In the genomic region with DNA sequence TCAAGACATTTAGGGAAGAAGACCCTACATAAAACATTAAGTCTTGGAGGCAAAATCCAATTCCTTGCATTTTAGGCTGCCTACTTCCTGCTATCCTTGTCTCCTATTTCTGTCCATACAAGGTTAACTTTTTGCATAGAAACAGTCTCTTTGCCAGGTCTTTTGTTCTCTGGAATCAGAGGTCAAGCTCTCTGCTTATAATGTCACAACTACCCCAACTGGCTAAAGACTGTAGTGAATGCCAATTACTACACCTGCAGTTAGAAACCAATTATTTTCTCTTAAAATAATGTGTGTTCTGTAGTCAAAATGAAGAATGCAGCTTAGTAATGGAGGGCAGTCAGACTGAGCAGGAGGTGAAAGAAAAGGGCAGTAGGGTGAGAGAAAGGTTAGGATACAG, we compare ENCODE assay signal across 23 cellular contexts.
"Had no signal": no experiment of that assay in that cellular context is flagged by ENCODE, and none has a peak within 500 bp of the region (broad histone marks: within the 10 kb centered on the region; RNA-seq: fewer than 3 reads in every experiment).

No MANE protein-coding gene starts in this region.

- H3K4me1 Mint-ChIP-seq: naive thymus-derived CD8-positive, alpha-beta T cell; stimulated activated naive B cell treated with anti-CD40 and anti-IgM and Interleukin-4, amounts not matched to agents 10 μg/mL and 1 μg/mL and 100 μg/mL, for 72 hours had no signal

- H3K9me3 Mint-ChIP-seq: nephron progenitor cell; stimulated activated naive B cell treated with anti-CD40 and anti-IgM and Interleukin-4, amounts not matched to agents 10 μg/mL and 1 μg/mL and 100 μg/mL, for 72 hours had no signal

- H3K4me3 Mint-ChIP-seq: naive thymus-derived CD8-positive, alpha-beta T cell; nephron progenitor cell; stimulated activated naive B cell treated with anti-CD40 and anti-IgM and Interleukin-4, amounts not matched to agents 10 μg/mL and 1 μg/mL and 100 μg/mL, for 72 hours; stimulated activated naive CD8-positive, alpha-beta T cell treated with anti-CD3 and anti-CD28 coated beads, Interleukin-15, Interleukin-2, amounts not matched to agents 100 ng/mL and 50 ng/mL, for 24 hours had no signal

- H3K4me3 ChIP-seq: dorsolateral prefrontal cortex, esophagus muscularis mucosa, lower lobe of right lung, pancreas, prostate gland, sigmoid colon, thoracic aorta, tibial nerve, upper lobe of right lung, uterus had no signal

- H3K27me3 ChIP-seq: dorsolateral prefrontal cortex, esophagus muscularis mucosa, pancreas, sigmoid colon, tibial nerve, upper lobe of right lung, uterus had no signal

- DNase-seq: dorsolateral prefrontal cortex; effector CD4-positive, alpha-beta T cell; foreskin melanocyte; glutamatergic neuron; hypothalamus; left ventricle myocardium superior; lower lobe of right lung; naive thymus-derived CD8-positive, alpha-beta T cell; nephron progenitor cell; pancreas; right cardiac atrium; sigmoid colon; stimulated activated naive B cell treated with anti-CD40 and anti-IgM and Interleukin-4, amounts not matched to agents 10 μg/mL and 1 μg/mL and 100 μg/mL, for 72 hours; upper lobe of right lung; uterus had no signal

- H3K27ac ChIP-seq: dorsolateral prefrontal cortex, esophagus muscularis mucosa, lower lobe of right lung, pancreas, prostate gland, sigmoid colon, thoracic aorta, tibial nerve, upper lobe of right lung, uterus had no signal

- FAIRE-seq: colon, endothelial cell of umbilical vein, keratinocyte, pancreas had no signal

- H3K36me3 Mint-ChIP-seq: naive thymus-derived CD8-positive, alpha-beta T cell; stimulated activated naive B cell treated with anti-CD40 and anti-IgM and Interleukin-4, amounts not matched to agents 10 μg/mL and 1 μg/mL and 100 μg/mL, for 72 hours had no signal

- H3K9me3 ChIP-seq: esophagus muscularis mucosa, lower lobe of right lung, pancreas, prostate gland, sigmoid colon, thoracic aorta, tibial nerve, upper lobe of right lung, uterus had no signal

- H3K27me3 Mint-ChIP-seq: stimulated activated naive B cell treated with anti-CD40 and anti-IgM and Interleukin-4, amounts not matched to agents 10 μg/mL and 1 μg/mL and 100 μg/mL, for 72 hours; stimulated activated naive CD8-positive, alpha-beta T cell treated with anti-CD3 and anti-CD28 coated beads, Interleukin-15, Interleukin-2, amounts not matched to agents 100 ng/mL and 50 ng/mL, for 24 hours had no signal

- H3K36me3 ChIP-seq: esophagus muscularis mucosa, lower lobe of right lung, pancreas, prostate gland, sigmoid colon, thoracic aorta, tibial nerve, upper lobe of right lung, uterus had no signal

- ATAC-seq: left ventricle myocardium superior; lower lobe of right lung; naive thymus-derived CD8-positive, alpha-beta T cell; pancreas; right cardiac atrium; stimulated activated naive B cell treated with anti-CD40 and anti-IgM and Interleukin-4, amounts not matched to agents 10 μg/mL and 1 μg/mL and 100 μg/mL, for 72 hours; upper lobe of right lung had no signal

- H3K4me1 ChIP-seq: esophagus muscularis mucosa, pancreas, prostate gland, tibial nerve, upper lobe of right lung, uterus had no signal

- H3K27ac Mint-ChIP-seq: naive thymus-derived CD8-positive, alpha-beta T cell; nephron progenitor cell; stimulated activated naive B cell treated with anti-CD40 and anti-IgM and Interleukin-4, amounts not matched to agents 10 μg/mL and 1 μg/mL and 100 μg/mL, for 72 hours; stimulated activated naive CD8-positive, alpha-beta T cell treated with anti-CD3 and anti-CD28 coated beads, Interleukin-15, Interleukin-2, amounts not matched to agents 100 ng/mL and 50 ng/mL, for 24 hours had no signal
